ENCODE assay signal across 10 cellular contexts in genomic region chr11:86459682-86460460, GRCh38.
DNase-seq lines count a peak whose midpoint lies in the region; ATAC-seq and TF ChIP-seq lines count a peak whose summit lies in the region.
"Had no signal": no experiment of that assay in that cellular context is flagged by ENCODE, and none has a peak within 500 bp of the region (broad histone marks: within the 10 kb centered on the region; RNA-seq: fewer than 3 reads in every experiment).

No MANE protein-coding gene starts in this region.

- H3K4me3 Mint-ChIP-seq in chondrocyte (ENCODE audit: unreplicated experiment): no peak overlapping the region
- H3K4me3 Mint-ChIP-seq in activated T-cell treated with anti-CD3 and anti-CD28 coated beads, Interleukin-2, amount 50 U/mL, for 24 hours: no peak overlapping the region

- peaks cover 4% of the 10 kb centered on the region for H3K36me3 Mint-ChIP-seq in chondrocyte (ENCODE audit: low read depth)
- H3K36me3 Mint-ChIP-seq in activated T-cell treated with anti-CD3 and anti-CD28 coated beads, Interleukin-2, amount 50 U/mL, for 24 hours (ENCODE audit: low read depth): no peaks in the 10 kb centered on the region

- H3K4me3 ChIP-seq in mesodermal cell (ENCODE audit: extremely low read depth, insufficient read depth, low read length, poor library complexity, severe bottlenecking): no peak overlapping the region

- TF ChIP-seq CTCF in chondrocyte (IDR thresholded peaks at IDR 0.05) (peak; percentile 57), GM10266 (IDR thresholded peaks at IDR 0.05; ENCODE audit: control insufficient read depth, insufficient read depth, low read depth, missing control alignments) (no peak)

- H3K4me1 ChIP-seq in mesodermal cell (ENCODE audit: control insufficient read depth, insufficient read depth, low read length, poor library complexity, severe bottlenecking): peaks cover 41% of the 10 kb centered on the region

- ATAC-seq in HG03442 (IDR thresholded peaks at IDR 0.05; ENCODE audit: unreplicated experiment): no peak

- WGBS in mesodermal cell (ENCODE audit: insufficient coverage in 2 of 2), 2 experiments: 88 to 100% methylated on average over 1 to 3 of the region's 3 CpGs

- H3K4me1 Mint-ChIP-seq in chondrocyte (ENCODE audit: low read depth): peaks cover 60% of the 10 kb centered on the region
- H3K4me1 Mint-ChIP-seq in activated T-cell treated with anti-CD3 and anti-CD28 coated beads, Interleukin-2, amount 50 U/mL, for 24 hours (ENCODE audit: low read depth): peaks cover 20% of the 10 kb centered on the region

- H3K27ac ChIP-seq in mesodermal cell (ENCODE audit: low read depth, low read length, severe bottlenecking): peak overlapping the region; percentile 7
- H3K27ac ChIP-seq: HL-60 had no signal

- no peaks in the 10 kb centered on the region for H3K9me3 ChIP-seq in mesodermal cell (ENCODE audit: control insufficient read depth, low read length)

- in situ Hi-C loops in ACHN (cut with HindIII; ENCODE audit: low pct_ligation_motif_present, low pct_unique_long_range_greater_than_20kb, low sequenced_read_pairs): loop anchor here (25.0 kb wide), 1 partner anchor 127 kb away; no protein-coding TSS in a partner anchor

- peak overlapping the region; percentile 90 for H3K27ac Mint-ChIP-seq in chondrocyte (ENCODE audit: unreplicated experiment)
- no peak overlapping the region for H3K27ac Mint-ChIP-seq in activated T-cell treated with anti-CD3 and anti-CD28 coated beads, Interleukin-2, amount 50 U/mL, for 24 hours

- no peaks in the 10 kb centered on the region for H3K27me3 Mint-ChIP-seq in chondrocyte (ENCODE audit: low read depth)
- no peaks in the 10 kb centered on the region for H3K27me3 Mint-ChIP-seq in activated T-cell treated with anti-CD3 and anti-CD28 coated beads, Interleukin-2, amount 50 U/mL, for 24 hours

- H3K9me3 Mint-ChIP-seq in chondrocyte (ENCODE audit: low read depth): no peaks in the 10 kb centered on the region
- H3K9me3 Mint-ChIP-seq in activated T-cell treated with anti-CD3 and anti-CD28 coated beads, Interleukin-2, amount 50 U/mL, for 24 hours: no peaks in the 10 kb centered on the region

- DNase-seq in ACHN: peak; percentile 88
- peak; percentile 29 for DNase-seq in NCI-H1105 treated with DMSO at 0.1 percent for 48 hours (lab: John Stamatoyannopoulos, UW)
- peak; percentile 95 for DNase-seq in chondrocyte (ENCODE audit: low spot score)
- DNase-seq in activated T-cell treated with anti-CD3 and anti-CD28 coated beads, Interleukin-2, amount 50 U/mL, for 24 hours: no peak
- DNase-seq in NCI-H524 (lab: John Stamatoyannopoulos, UW): no peak
- no peak for DNase-seq in GM10266 (ENCODE audit: extremely low spot score)
- DNase-seq: DND-41 had no signal

- H3K36me3 ChIP-seq in mesodermal cell (ENCODE audit: control insufficient read depth, insufficient read depth, low read length): peaks cover 3% of the 10 kb centered on the region

Comparison
In these comparisons a context has a peak if more than half of its experiments do, and no peak if none do; other contexts are left out.
1. DNase-seq: peak in ACHN (single experiment), NCI-H1105 treated with DMSO at 0.1 percent for 48 hours (single experiment) and chondrocyte (single experiment); none in activated T-cell treated with anti-CD3 and anti-CD28 coated beads, Interleukin-2, amount 50 U/mL, for 24 hours (single experiment), NCI-H524 (0 of 2) and GM10266 (single experiment).